In genomic region chrX:98194036-98194435, GRCh38 we compare ENCODE assay signal across 24 cellular contexts.
"Had no signal": no experiment of that assay in that cellular context is flagged by ENCODE, and none has a peak within 500 bp of the region (broad histone marks: within the 10 kb centered on the region; RNA-seq: fewer than 3 reads in every experiment).

No MANE protein-coding gene starts in this region.

- H3K27ac ChIP-seq: adrenal gland, WERI-Rb-1 had no signal

- DNase-seq: activated CD4-positive, alpha-beta memory T cell treated with anti-CD3 and anti-CD28 coated beads, Interleukin-2, amount 10 ng/mL, durations not matched to agents 7 days and 5 days; activated CD4-positive, alpha-beta T cell treated with anti-CD3 and anti-CD28 coated beads for 36 hours; activated CD4-positive, alpha-beta T cell treated with anti-CD3 and anti-CD28 coated beads, Interleukin-2, amount 50 U/mL, for 1 hour; activated CD8-positive, alpha-beta memory T cell treated with anti-CD3 and anti-CD28 coated beads, Interleukin-2, amount 50 U/mL, for 4 hours; activated gamma-delta T cell treated with Interleukin-2 at 50 U/mL for 16 hours; activated naive CD4-positive, alpha-beta T cell treated with anti-CD3 and anti-CD28 coated beads, Interleukin-2, amount 10 ng/mL, durations not matched to agents 7 days and 5 days; activated naive CD8-positive, alpha-beta T cell treated with anti-CD3 and anti-CD28 coated beads, Interleukin-2, amount 10 ng/mL, durations not matched to agents 7 days and 5 days; activated T-cell treated with anti-CD3 and anti-CD28 coated beads, Interleukin-2, amount 50 U/mL, for 72 hours; adrenal gland; anterior cingulate cortex; cerebellar nuclear complex; NCI-H1048; NCI-H146; NCI-H187 treated with DMSO at 0.1 percent for 48 hours; NCI-H2081 treated with DMSO at 0.1 percent for 48 hours; NCI-H446; NCI-H524; PC-3; SIG-M5; T-helper 17 cell; T-helper 9 cell; WERI-Rb-1 had no signal

- ATAC-seq: activated CD4-positive, alpha-beta T cell treated with anti-CD3 and anti-CD28 coated beads for 36 hours; activated T-cell treated with anti-CD3 and anti-CD28 coated beads, Interleukin-2, amount 50 U/mL, for 72 hours; PC-3; T-helper 17 cell had no signal

- FAIRE-seq: colon, RCC 7860 had no signal

- H3K9me3 ChIP-seq: adrenal gland had no signal

- H3K4me3 ChIP-seq: adrenal gland had no signal

- H3K4me1 ChIP-seq: adrenal gland had no signal
